In genomic region chr12:39461059-39461458, GRCh38 we compare ENCODE assay signal across 6 cellular contexts.
"Had no signal": no experiment of that assay in that cellular context is flagged by ENCODE, and none has a peak within 500 bp of the region (broad histone marks: within the 10 kb centered on the region; RNA-seq: fewer than 3 reads in every experiment).

No MANE protein-coding gene starts in this region.

- H3K4me2 ChIP-seq: KMS-11 had no signal

- H3K27ac ChIP-seq: HL-60, KMS-11 had no signal

- FAIRE-seq: HTR-8/SVneo had no signal

- H3K9ac ChIP-seq: KMS-11 had no signal

- DNase-seq: IMR-90, KBM-7, KG1 had no signal
